Comparison of ENCODE assay signal across 10 cellular contexts in genomic region chr22:17569971-17570511, GRCh38. TPM values are rescaled to one million over a fixed set of nuclear protein-coding genes. Genes with fewer than 3 reads are reported as not detected.
DNase-seq lines count a peak whose midpoint lies in the region; ATAC-seq and TF ChIP-seq lines count a peak whose summit lies in the region.
"Had no signal": no experiment of that assay in that cellular context is flagged by ENCODE, and none has a peak within 500 bp of the region (broad histone marks: within the 10 kb centered on the region; RNA-seq: fewer than 3 reads in every experiment).

No MANE protein-coding gene starts in this region.

- no peaks in the 10 kb centered on the region for H3K27me3 ChIP-seq in gastrocnemius medialis
- H3K27me3 ChIP-seq in BE2C: no peaks in the 10 kb centered on the region

- TF ChIP-seq POLR2A in gastrocnemius medialis (IDR thresholded peaks at IDR 0.05): peak in 1 of 2 donors; percentile 5

- ATAC-seq in gastrocnemius medialis: peak; percentile 9 to 20
- no peak for ATAC-seq in GM21576 (IDR thresholded peaks at IDR 0.05; ENCODE audit: unreplicated experiment)

- in situ Hi-C loops in gastrocnemius medialis (cut with MboI; ENCODE audit: low sequenced_read_pairs in 4 of 4): loop anchor here in 1 of 4 donors (10.0 kb wide), 1 partner anchor 65 kb away; the partner anchor contains the start of gene BCL2L13

- H3K27ac ChIP-seq in gastrocnemius medialis: peak overlapping the region; percentile 87 to 98 (median 96)

- TF ChIP-seq CTCF in gastrocnemius medialis (IDR thresholded peaks at IDR 0.05 in 4 of 5, conservative IDR thresholded peaks at IDR 0.05 in 1 of 5): no peak
- TF ChIP-seq CTCF in BE2C (IDR thresholded peaks at IDR 0.05; ENCODE audit: low read depth, low read length): no peak

- H3K9me3 ChIP-seq in gastrocnemius medialis (no peaks in the 10 kb centered on the region), BE2C (no peaks in the 10 kb centered on the region)

- H3K4me1 ChIP-seq in gastrocnemius medialis: peaks cover 34 to 41% of the 10 kb centered on the region in 2 donors
- no peaks in the 10 kb centered on the region for H3K4me1 ChIP-seq in BE2C

- DNase-seq in HK-2 (ENCODE audit: unreplicated experiment): peak; percentile 15
- DNase-seq in astrocyte of the hippocampus (ENCODE audit: low read depth, low spot score): peak; percentile 80
- peak; percentile 37 for DNase-seq in iris pigment epithelial cell (ENCODE audit: low read depth)
- peak; percentile 37 to 48 for DNase-seq in gastrocnemius medialis
- DNase-seq in UCSD-AML1 (lab: John Stamatoyannopoulos, UW; ENCODE audit: unreplicated experiment): no peak
- no peak for DNase-seq in BE2C
- DNase-seq in COLO829 (ENCODE audit: low spot score): no peak
- DNase-seq: activated B cell treated with CpG ODN at 0.5 μM for 24 hours had no signal

- intact Hi-C loops in gastrocnemius medialis (cut with DNase I; ENCODE audit: low total_unique reads): loop anchor here (2.0 to 5.0 kb wide), 4 partner anchors 57 to 217 kb away; partner anchors contain the start of genes ATP6V1E1 and BCL2L13

- H3K4me3 ChIP-seq in gastrocnemius medialis (peak overlapping the region; percentile 12 to 45 (median 24)), BE2C (ENCODE audit: low read depth, low read length) (no peak overlapping the region)

- no peaks in the 10 kb centered on the region for H3K36me3 ChIP-seq in gastrocnemius medialis
- no peaks in the 10 kb centered on the region for H3K36me3 ChIP-seq in BE2C

RNA-seq across cellular contexts. Expression of gene SLC25A18, which starts 6.7 kb away (rescaled TPM):
- total RNA-seq in gastrocnemius medialis: 10 to 100 TPM in 3 of 4 donors, 1 to 10 TPM in 1; 9.3 to 22.2 (median 13.3) TPM
- polyA plus RNA-seq in BE2C (2012; ENCODE audit: insufficient read depth, insufficient read length, low read depth): 1.3 TPM
- total RNA-seq: pulmonary artery endothelial cell had no signal

RNA-seq across cellular contexts. Expression of gene ATP6V1E1, which starts 58.5 kb away (rescaled TPM):
- total RNA-seq in gastrocnemius medialis: 100 to 1,000 TPM; 243 to 279 (median 250) TPM
- polyA plus RNA-seq in BE2C (2012; ENCODE audit: insufficient read depth, insufficient read length, low read depth): 164 TPM

Comparison
In these comparisons a context has a peak if more than half of its experiments do, and no peak if none do; other contexts are left out.
1. DNase-seq: peak in HK-2 (single experiment), astrocyte of the hippocampus (single experiment), iris pigment epithelial cell (single experiment) and gastrocnemius medialis (2 of 2); none in UCSD-AML1 (single experiment), BE2C (single experiment) and COLO829 (single experiment).